Comparison of ENCODE assay signal across 9 cellular contexts in the genomic region with DNA sequence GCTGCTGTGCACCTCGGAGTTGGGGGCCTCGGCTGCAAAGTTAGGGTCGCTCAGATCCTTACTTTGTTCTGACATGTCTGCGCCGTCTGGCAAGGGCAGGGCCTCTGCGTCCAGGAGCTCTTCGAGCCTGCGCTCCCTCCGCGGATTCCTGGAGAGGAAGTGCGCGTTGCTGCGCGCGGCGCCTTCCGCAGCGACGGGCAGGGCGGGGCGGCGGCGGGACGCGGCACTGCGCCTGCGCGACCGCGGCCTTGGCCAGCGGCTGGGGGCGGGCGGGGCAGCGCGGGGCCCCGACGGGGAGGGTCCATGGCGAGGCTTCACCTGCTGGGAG. TPM values are rescaled to one million over a fixed set of nuclear protein-coding genes. Genes with fewer than 3 reads are reported as not detected.
A peak's percentile ranks its signal among the peaks of the same experiment; 100 is the strongest.
DNase-seq lines count a peak whose midpoint lies in the region; ATAC-seq and TF ChIP-seq lines count a peak whose summit lies in the region.
"Had no signal": no experiment of that assay in that cellular context is flagged by ENCODE, and none has a peak within 500 bp of the region (broad histone marks: within the 10 kb centered on the region; RNA-seq: fewer than 3 reads in every experiment).

A gene with protein sequence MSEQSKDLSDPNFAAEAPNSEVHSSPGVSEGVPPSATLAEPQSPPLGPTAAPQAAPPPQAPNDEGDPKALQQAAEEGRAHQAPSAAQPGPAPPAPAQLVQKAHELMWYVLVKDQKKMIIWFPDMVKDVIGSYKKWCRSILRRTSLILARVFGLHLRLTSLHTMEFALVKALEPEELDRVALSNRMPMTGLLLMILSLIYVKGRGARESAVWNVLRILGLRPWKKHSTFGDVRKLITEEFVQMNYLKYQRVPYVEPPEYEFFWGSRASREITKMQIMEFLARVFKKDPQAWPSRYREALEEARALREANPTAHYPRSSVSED (minus strand): TSS at position 163 of the 328 bp plus-strand sequence. CDS start 88 bp downstream, at position 75.

- no peak within 1 kb of the TSS for H2AFZ ChIP-seq in ACC112 (ENCODE audit: low read length, unreplicated experiment)

- H3K27ac ChIP-seq in ACC112 (ENCODE audit: low read depth, low read length) (no peak within 1 kb of the TSS), urinary bladder (ENCODE audit: low read depth) (no peak within 1 kb of the TSS)

- H3K4me1 ChIP-seq in ACC112 (ENCODE audit: control insufficient read depth, insufficient read depth, low read length, unreplicated experiment) (no peaks in the 10 kb centered on the region), urinary bladder (ENCODE audit: insufficient read depth) (peaks cover 4% of the 10 kb centered on the region)

- H3K27me3 ChIP-seq in ACC112 (ENCODE audit: insufficient read depth, low read length) = no peaks in the 10 kb centered on the region

- peak; percentile 65 for ATAC-seq in esophagus mucosa
- no peak for ATAC-seq in GM18909 (IDR thresholded peaks at IDR 0.05; ENCODE audit: poor library complexity, unreplicated experiment)
- no peak for ATAC-seq in HG03439 (IDR thresholded peaks at IDR 0.05; ENCODE audit: unreplicated experiment)
- ATAC-seq: GM12878 had no signal

- H3K4me3 ChIP-seq in ACC112 (ENCODE audit: low read depth, low read length) (peak within 1 kb of the TSS; percentile 76), LNCaP clone FGC (ENCODE audit: low read depth, low read length) (peak within 1 kb of the TSS; percentile 61), urinary bladder (ENCODE audit: low read depth, low read length) (peak within 1 kb of the TSS; percentile 43)
- H3K4me3 ChIP-seq: GM12878 had no signal

- 27% methylated on average over 38 of the region's 38 CpGs for WGBS in urinary bladder

- TF ChIP-seq CTCF in LNCaP clone FGC (IDR thresholded peaks at IDR 0.05; ENCODE audit: control insufficient read depth, extremely low read depth, insufficient read depth) = no peak

- H3K36me3 ChIP-seq in ACC112 (ENCODE audit: insufficient read depth, low read length) (no peaks in the 10 kb centered on the region), urinary bladder (ENCODE audit: insufficient read depth) (no peaks in the 10 kb centered on the region)

- no peaks in the 10 kb centered on the region for H3K79me2 ChIP-seq in ACC112 (ENCODE audit: control insufficient read depth, insufficient read depth, low read length, unreplicated experiment)

- DNase-seq in LNCaP clone FGC (ENCODE audit: low read depth) = peak; percentile 19
- peak; percentile 49 for DNase-seq in mucosa of gallbladder (ENCODE audit: low spot score)
- DNase-seq in stimulated activated naive CD4-positive, alpha-beta T cell (lab: John Stamatoyannopoulos, UW) = no peak

RNA-seq across cellular contexts. Expression of the gene that starts here (rescaled TPM):
- 17.3 TPM for total RNA-seq in esophagus mucosa
- total RNA-seq in mucosa of gallbladder = 61.9 TPM
- total RNA-seq in urinary bladder = 72.3 TPM
- 107 TPM for polyA plus RNA-seq in urinary bladder

Comparison
In these comparisons a context has a peak if more than half of its experiments do, and no peak if none do; other contexts are left out.
1. DNase-seq: peak in LNCaP clone FGC (single experiment) and mucosa of gallbladder (single experiment); none in stimulated activated naive CD4-positive, alpha-beta T cell (0 of 6).
2. Peak in every context shown above with its lines, with median percentiles within 50 percentile points of each other: H3K4me3 ChIP-seq.